12 cellular contexts compared by ENCODE assay signal in genomic region chr2:43160778-43161177, GRCh38.
A peak's percentile ranks its signal among the peaks of the same experiment; 100 is the strongest.
DNase-seq lines count a peak whose midpoint lies in the region; ATAC-seq, FAIRE-seq and TF ChIP-seq lines count a peak whose summit lies in the region.
"Had no signal": no experiment of that assay in that cellular context is flagged by ENCODE, and none has a peak within 500 bp of the region (broad histone marks: within the 10 kb centered on the region; RNA-seq: fewer than 3 reads in every experiment).

No MANE protein-coding gene starts in this region.

- H3K36me3 ChIP-seq in kidney (ENCODE audit: control insufficient read depth in 1 of 2, insufficient read depth in 2 of 2, low read length in 2 of 2), result no peaks in the 10 kb centered on the region
- H3K36me3 ChIP-seq in suprapubic skin, result no peaks in the 10 kb centered on the region

- no peak for DNase-seq in activated naive CD4-positive, alpha-beta T cell treated with anti-CD3 and anti-CD28 coated beads, Interleukin-2, amount 10 ng/mL, durations not matched to agents 7 days and 5 days
- DNase-seq in activated naive CD4-positive, alpha-beta T cell treated with anti-CD3 and anti-CD28 coated beads for 36 hours, result no peak
- DNase-seq in T-cell (no peak), kidney (no peak), suprapubic skin (ENCODE audit: low spot score in 2 of 2) (no peak), SK-N-DZ (ENCODE audit: low spot score) (no peak), hypothalamus (lab: John Stamatoyannopoulos, UW) (no peak)
- DNase-seq: DMS 273 treated with DMSO at 0.1 percent for 48 hours, foreskin fibroblast, NCI-H2081, SHP77 treated with DMSO at 0.1 percent for 48 hours had no signal

- ATAC-seq in T-cell (replicated peaks in 1 of 4) (no peak), HG03439 (IDR thresholded peaks at IDR 0.05; ENCODE audit: unreplicated experiment) (no peak)

- 74% methylated on average over 5 of the region's 5 CpGs for WGBS in suprapubic skin

- CTCF ChIA-PET in activated naive CD4-positive, alpha-beta T cell treated with anti-CD3 and anti-CD28 coated beads, Interleukin-2, amount 10 ng/mL, durations not matched to agents 7 days and 5 days (lab: Charles Lee), result interaction anchor here (0.6 to 3.3 kb wide), 2 partner anchors 9 to 56 kb away, joined by 4 to 26 read pairs; no protein-coding TSS in a partner anchor
- CTCF ChIA-PET in activated naive CD4-positive, alpha-beta T cell treated with anti-CD3 and anti-CD28 coated beads for 36 hours (lab: Charles Lee), result interaction anchor here (0.6 to 2.2 kb wide), 3 partner anchors 9 to 147 kb away, joined by 3 to 8 read pairs (median 8); no protein-coding TSS in a partner anchor
- CTCF ChIA-PET in T-cell (lab: Charles Lee), result interaction anchor here in 1 of 2 donors (0.6 to 1.0 kb wide), 3 partner anchors 16 to 53 kb away, joined by 3 read pairs; no protein-coding TSS in a partner anchor

- intact Hi-C loops in activated naive CD4-positive, alpha-beta T cell treated with anti-CD3 and anti-CD28 coated beads for 36 hours (cut with micrococcal nuclease), result no loop called here
- intact Hi-C loops in kidney (cut with DNase I), result no loop called here

- H3K9me3 ChIP-seq in kidney (ENCODE audit: control insufficient read depth in 1 of 2, low read length in 2 of 2) (no peaks in the 10 kb centered on the region), suprapubic skin (no peaks in the 10 kb centered on the region)

- no peak for TF ChIP-seq POLR2A in suprapubic skin (IDR thresholded peaks at IDR 0.05)

- H3K4me3 ChIP-seq in kidney (ENCODE audit: low read length in 2 of 2) (no peak overlapping the region), suprapubic skin (no peak overlapping the region)

- no peaks in the 10 kb centered on the region for H3K27me3 Mint-ChIP-seq in activated naive CD4-positive, alpha-beta T cell treated with anti-CD3 and anti-CD28 coated beads, Interleukin-2, amount 10 ng/mL, durations not matched to agents 7 days and 5 days
- no peaks in the 10 kb centered on the region for H3K27me3 Mint-ChIP-seq in activated naive CD4-positive, alpha-beta T cell treated with anti-CD3 and anti-CD28 coated beads for 36 hours (ENCODE audit: low read depth)
- no peaks in the 10 kb centered on the region for H3K27me3 Mint-ChIP-seq in T-cell

- no peak for TF ChIP-seq EP300 in suprapubic skin (IDR thresholded peaks at IDR 0.05)

- H3K9ac ChIP-seq in kidney (ENCODE audit: low read length in 2 of 2), result no peak overlapping the region

- FAIRE-seq in kidney (lab: Jason Lieb, UNC), result no peak

- H3K27ac Mint-ChIP-seq in activated naive CD4-positive, alpha-beta T cell treated with anti-CD3 and anti-CD28 coated beads, Interleukin-2, amount 10 ng/mL, durations not matched to agents 7 days and 5 days, result peak overlapping the region; percentile 98
- no peak overlapping the region for H3K27ac Mint-ChIP-seq in activated naive CD4-positive, alpha-beta T cell treated with anti-CD3 and anti-CD28 coated beads for 36 hours
- peak overlapping the region; percentile 97 to 99 for H3K27ac Mint-ChIP-seq in T-cell

- H3K4me1 ChIP-seq in kidney (ENCODE audit: control insufficient read depth in 1 of 2, insufficient read depth in 1 of 2, low read depth in 1 of 2, low read length in 2 of 2), result peaks cover 19 to 25% of the 10 kb centered on the region in 2 donors
- H3K4me1 ChIP-seq in suprapubic skin, result peaks cover 61% of the 10 kb centered on the region

- no peak overlapping the region for H3K4me3 Mint-ChIP-seq in activated naive CD4-positive, alpha-beta T cell treated with anti-CD3 and anti-CD28 coated beads, Interleukin-2, amount 10 ng/mL, durations not matched to agents 7 days and 5 days
- no peak overlapping the region for H3K4me3 Mint-ChIP-seq in activated naive CD4-positive, alpha-beta T cell treated with anti-CD3 and anti-CD28 coated beads for 36 hours
- H3K4me3 Mint-ChIP-seq in T-cell, result no peak overlapping the region

- no peaks in the 10 kb centered on the region for H3K27me3 ChIP-seq in suprapubic skin

- peaks cover 81% of the 10 kb centered on the region for H3K4me1 Mint-ChIP-seq in activated naive CD4-positive, alpha-beta T cell treated with anti-CD3 and anti-CD28 coated beads, Interleukin-2, amount 10 ng/mL, durations not matched to agents 7 days and 5 days
- H3K4me1 Mint-ChIP-seq in activated naive CD4-positive, alpha-beta T cell treated with anti-CD3 and anti-CD28 coated beads for 36 hours (ENCODE audit: low read depth), result peaks cover 70% of the 10 kb centered on the region
- peaks cover 74 to 87% (median 81%) of the 10 kb centered on the region in 3 donors for H3K4me1 Mint-ChIP-seq in T-cell

- no peaks in the 10 kb centered on the region for H3K9me3 Mint-ChIP-seq in activated naive CD4-positive, alpha-beta T cell treated with anti-CD3 and anti-CD28 coated beads, Interleukin-2, amount 10 ng/mL, durations not matched to agents 7 days and 5 days
- no peaks in the 10 kb centered on the region for H3K9me3 Mint-ChIP-seq in activated naive CD4-positive, alpha-beta T cell treated with anti-CD3 and anti-CD28 coated beads for 36 hours
- H3K9me3 Mint-ChIP-seq in T-cell, result no peaks in the 10 kb centered on the region

- no peaks in the 10 kb centered on the region for H3K36me3 Mint-ChIP-seq in activated naive CD4-positive, alpha-beta T cell treated with anti-CD3 and anti-CD28 coated beads, Interleukin-2, amount 10 ng/mL, durations not matched to agents 7 days and 5 days
- H3K36me3 Mint-ChIP-seq in activated naive CD4-positive, alpha-beta T cell treated with anti-CD3 and anti-CD28 coated beads for 36 hours (ENCODE audit: low read depth), result no peaks in the 10 kb centered on the region
- no peaks in the 10 kb centered on the region for H3K36me3 Mint-ChIP-seq in T-cell

- peak overlapping the region; percentile 13 to 58 for H3K27ac ChIP-seq in kidney (ENCODE audit: low read depth in 2 of 2, low read length in 2 of 2)
- peak overlapping the region; percentile 88 for H3K27ac ChIP-seq in suprapubic skin

- no peak for TF ChIP-seq CTCF in kidney (IDR thresholded peaks at IDR 0.05; ENCODE audit: borderline replicate concordance, extremely low read depth, insufficient read depth)
- TF ChIP-seq CTCF in suprapubic skin (IDR thresholded peaks at IDR 0.05), result no peak

- POLR2A ChIA-PET in T-cell (lab: Charles Lee), result interaction anchor here in 1 of 2 donors (0.6 kb wide), 1 partner anchor 14 kb away, joined by 3 read pairs; no protein-coding TSS in a partner anchor
